ENCODE assay signal across 7 cellular contexts in genomic region chr18:77054288-77054605, GRCh38.
DNase-seq lines count a peak whose midpoint lies in the region; ATAC-seq and TF ChIP-seq lines count a peak whose summit lies in the region.

No MANE protein-coding gene starts in this region.

- H3K27ac Mint-ChIP-seq in activated naive CD4-positive, alpha-beta T cell treated with anti-CD3 and anti-CD28 coated beads, Interleukin-2, amount 50 U/mL, for 72 hours: peak overlapping the region; percentile 97 to 99
- peak overlapping the region in 2 of 3 experiments; percentile 36 to 72 for H3K27ac Mint-ChIP-seq in nephron

- no peak overlapping the region for H3K4me3 Mint-ChIP-seq in nephron

- peaks cover 3% of the 10 kb centered on the region for H3K27me3 Mint-ChIP-seq in nephron (ENCODE audit: low read depth)

- H3K4me1 Mint-ChIP-seq in nephron: peaks cover 42% of the 10 kb centered on the region

- no peak for TF ChIP-seq CTCF in nephron (IDR thresholded peaks at IDR 0.05; ENCODE audit: unreplicated experiment in 3 of 3)

- DNase-seq in activated naive CD4-positive, alpha-beta T cell treated with anti-CD3 and anti-CD28 coated beads, Interleukin-2, amount 50 U/mL, for 72 hours (ENCODE audit: low spot score in 2 of 2): peak in 1 of 2 donors; percentile 32
- no peak for DNase-seq in NK-92 treated with Interleukin-12 subunit alpha and Interleukin-12 subunit beta, amount 100 ng/mL, for 24 hours (lab: John Stamatoyannopoulos, UW)
- DNase-seq in NCI-H1092 (lab: John Stamatoyannopoulos, UW): no peak
- no peak for DNase-seq in activated gamma-delta T cell treated with Interleukin-2 at 50 U/mL for 16 hours

- no peaks in the 10 kb centered on the region for H3K9me3 Mint-ChIP-seq in activated naive CD4-positive, alpha-beta T cell treated with anti-CD3 and anti-CD28 coated beads, Interleukin-2, amount 50 U/mL, for 72 hours
- no peaks in the 10 kb centered on the region for H3K9me3 Mint-ChIP-seq in nephron

- H3K36me3 Mint-ChIP-seq in activated naive CD4-positive, alpha-beta T cell treated with anti-CD3 and anti-CD28 coated beads, Interleukin-2, amount 50 U/mL, for 72 hours: peaks cover 12 to 13% of the 10 kb centered on the region in 2 donors
- H3K36me3 Mint-ChIP-seq in nephron (ENCODE audit: low read depth): no peaks in the 10 kb centered on the region

- ATAC-seq in GM19351 (IDR thresholded peaks at IDR 0.05; ENCODE audit: unreplicated experiment): peak; percentile 18
- ATAC-seq in HG03280 (IDR thresholded peaks at IDR 0.05; ENCODE audit: unreplicated experiment): peak; percentile 1
- peak; percentile 16 to 27 for ATAC-seq in activated naive CD4-positive, alpha-beta T cell treated with anti-CD3 and anti-CD28 coated beads, Interleukin-2, amount 50 U/mL, for 72 hours
